In genomic region chrX:46574941-46575381, GRCh38 we compare ENCODE assay signal across 8 cellular contexts. TPM values are rescaled to one million over a fixed set of nuclear protein-coding genes. Genes with fewer than 3 reads are reported as not detected.
DNase-seq lines count a peak whose midpoint lies in the region; ATAC-seq, FAIRE-seq and TF ChIP-seq lines count a peak whose summit lies in the region.

No MANE protein-coding gene starts in this region.

- H3K36me3 ChIP-seq in endodermal cell (ENCODE audit: control insufficient read depth, insufficient read depth, low read length) = no peaks in the 10 kb centered on the region

- H3K4me3 Mint-ChIP-seq in activated B cell treated with CpG ODN at 0.5 μM for 24 hours = peak overlapping the region; percentile 85
- H3K4me3 Mint-ChIP-seq in endodermal cell = peak overlapping the region; percentile 58
- H3K4me3 Mint-ChIP-seq in naive thymus-derived CD8-positive, alpha-beta T cell = peak overlapping the region in 3 of 10 donors; percentile 14 to 76 (median 22)

- FAIRE-seq in GM19239 (lab: Jason Lieb, UNC) = no peak

- intact Hi-C loops in activated B cell treated with CpG ODN at 0.5 μM for 24 hours (cut with micrococcal nuclease) = loop anchor here (5.0 kb wide), 4 partner anchors 52 to 392 kb away; partner anchors contain the start of gene SLC9A7

- H3K9ac ChIP-seq in endodermal cell (ENCODE audit: extremely low read depth, low read length, poor library complexity, severe bottlenecking) = no peak overlapping the region

- H3K27ac Mint-ChIP-seq in activated B cell treated with CpG ODN at 0.5 μM for 24 hours (no peak overlapping the region), endodermal cell (no peak overlapping the region)
- no peak overlapping the region for H3K27ac Mint-ChIP-seq in naive thymus-derived CD8-positive, alpha-beta T cell

- H3K27me3 Mint-ChIP-seq in activated B cell treated with CpG ODN at 0.5 μM for 24 hours (no peaks in the 10 kb centered on the region), endodermal cell (ENCODE audit: insufficient read depth) (peaks cover 13% of the 10 kb centered on the region)
- H3K27me3 Mint-ChIP-seq in naive thymus-derived CD8-positive, alpha-beta T cell = peaks cover 0 to 17% (median 4%) of the 10 kb centered on the region in 5 donors

- H3K9me3 Mint-ChIP-seq in activated B cell treated with CpG ODN at 0.5 μM for 24 hours (no peaks in the 10 kb centered on the region), endodermal cell (peaks cover 57% of the 10 kb centered on the region)
- H3K9me3 Mint-ChIP-seq in naive thymus-derived CD8-positive, alpha-beta T cell = peaks cover 0 to 2% (median 0%) of the 10 kb centered on the region in 9 donors

- peak overlapping the region; percentile 83 for H3K4me3 ChIP-seq in GM12864 (ENCODE audit: low read depth, low read length)
- peak overlapping the region; percentile 57 for H3K4me3 ChIP-seq in HL-60 (replicated peaks; ENCODE audit: insufficient read depth, low read length)
- peak overlapping the region; percentile 66 for H3K4me3 ChIP-seq in endodermal cell (ENCODE audit: low read length)

- CTCF ChIA-PET in activated B cell treated with CpG ODN at 0.5 μM for 24 hours (lab: Charles Lee) = no interaction called here

- POLR2A ChIA-PET in activated B cell treated with CpG ODN at 0.5 μM for 24 hours (lab: Charles Lee) = no interaction called here
- POLR2A ChIA-PET in naive thymus-derived CD8-positive, alpha-beta T cell (lab: Charles Lee) = no interaction called here

- H3K4me1 Mint-ChIP-seq in activated B cell treated with CpG ODN at 0.5 μM for 24 hours = peaks cover 52% of the 10 kb centered on the region
- peaks cover 20% of the 10 kb centered on the region for H3K4me1 Mint-ChIP-seq in endodermal cell
- H3K4me1 Mint-ChIP-seq in naive thymus-derived CD8-positive, alpha-beta T cell = peaks cover 2 to 41% (median 27%) of the 10 kb centered on the region in 4 donors

- H3K4me1 ChIP-seq in endodermal cell (ENCODE audit: control insufficient read depth, insufficient read depth, low read length) = no peaks in the 10 kb centered on the region

- no peaks in the 10 kb centered on the region for H3K9me3 ChIP-seq in endodermal cell (ENCODE audit: control insufficient read depth, low read length)

- H3K36me3 Mint-ChIP-seq in activated B cell treated with CpG ODN at 0.5 μM for 24 hours (ENCODE audit: low read depth) = peaks cover 26% of the 10 kb centered on the region
- peaks cover 2% of the 10 kb centered on the region for H3K36me3 Mint-ChIP-seq in endodermal cell (ENCODE audit: low read depth)
- H3K36me3 Mint-ChIP-seq in naive thymus-derived CD8-positive, alpha-beta T cell = peaks cover 0 to 4% (median 0%) of the 10 kb centered on the region in 3 donors

- TF ChIP-seq CTCF in GM12864 (IDR thresholded peaks at IDR 0.05; ENCODE audit: low read depth, low read length, missing control alignments) = no peak
- no peak for TF ChIP-seq CTCF in HL-60 (IDR thresholded peaks at IDR 0.05; ENCODE audit: insufficient read depth, low read length)
- TF ChIP-seq CTCF in activated B cell treated with CpG ODN at 0.5 μM for 24 hours (IDR thresholded peaks at IDR 0.05) = no peak
- no peak for TF ChIP-seq CTCF in endodermal cell (conservative IDR thresholded peaks at IDR 0.05)

- ATAC-seq in activated B cell treated with CpG ODN at 0.5 μM for 24 hours (ENCODE audit: low read depth) (peak; percentile 7), GM21423 (IDR thresholded peaks at IDR 0.05; ENCODE audit: unreplicated experiment) (no peak), HG03571 (IDR thresholded peaks at IDR 0.05; ENCODE audit: unreplicated experiment) (no peak)
- ATAC-seq in naive thymus-derived CD8-positive, alpha-beta T cell = peak; percentile 23 to 29

- DNase-seq in GM12864 (ENCODE audit: low read depth) (no peak), HL-60 (ENCODE audit: low read depth in 1 of 2, low spot score in 1 of 2) (peak in 1 of 2 experiments; percentile 14), activated B cell treated with CpG ODN at 0.5 μM for 24 hours (peak; percentile 30), endodermal cell (peak; percentile 62), GM19239 (ENCODE audit: insufficient read length, low spot score) (no peak)
- peak in 6 of 10 donors; percentile 3 to 24 (median 13) for DNase-seq in naive thymus-derived CD8-positive, alpha-beta T cell

- H3K27me3 ChIP-seq in HL-60 (ENCODE audit: insufficient read depth, poor library complexity, severe bottlenecking) (no peaks in the 10 kb centered on the region), endodermal cell (ENCODE audit: control insufficient read depth, insufficient read depth, low read length, poor library complexity, severe bottlenecking) (peaks cover 9% of the 10 kb centered on the region)

- no peak overlapping the region for H3K27ac ChIP-seq in HL-60 (replicated peaks)
- H3K27ac ChIP-seq in endodermal cell (ENCODE audit: low read depth, low read length) = no peak overlapping the region

- WGBS in endodermal cell (ENCODE audit: insufficient coverage in 1 of 2, insufficient read length in 1 of 2), 2 experiments = 0% methylated on average over 66 of the region's 66 CpGs; no CpG with 5 or more reads in 1 of the 2 experiments

RNA-seq across cellular contexts. Expression of gene CHST7, which starts 1.4 kb away (rescaled TPM):
- 6.3 and 7.5 TPM in 2 replicates for total RNA-seq in activated B cell treated with CpG ODN at 0.5 μM for 24 hours
- total RNA-seq in endodermal cell = 1 to 10 TPM; 1.6 to 4.2 TPM
- 1.7 TPM for polyA plus RNA-seq in endodermal cell (2013, experiment 1 of 2)
- 2.2 TPM for polyA plus RNA-seq in endodermal cell (2013, experiment 2 of 2)
- total RNA-seq in naive thymus-derived CD8-positive, alpha-beta T cell = under 1 TPM; 0.52 to 0.74 TPM
- 1 to 10 TPM in 1 of 3 donors, under 1 TPM in 2; 0.11 to 1.1 (median 0.60) TPM for polyA plus RNA-seq in naive thymus-derived CD8-positive, alpha-beta T cell

RNA-seq across cellular contexts. Expression of gene ZNF674, which starts 29.7 kb away (rescaled TPM):
- total RNA-seq in activated B cell treated with CpG ODN at 0.5 μM for 24 hours (1.6 and 2.3 TPM in 2 replicates), endodermal cell (1 to 10 TPM; 4.4 to 4.6 TPM)
- polyA plus RNA-seq in endodermal cell (2013, experiment 1 of 2) = 3.4 TPM
- 3.5 TPM for polyA plus RNA-seq in endodermal cell (2013, experiment 2 of 2)
- total RNA-seq in naive thymus-derived CD8-positive, alpha-beta T cell = 1 to 10 TPM; 4.4 to 6.0 TPM
- polyA plus RNA-seq in naive thymus-derived CD8-positive, alpha-beta T cell = under 1 TPM in 2 of 3 donors, not detected in 1; 0.36 to 0.79 TPM

Comparison
In these comparisons a context has a peak if more than half of its experiments do, and no peak if none do; other contexts are left out.
1. DNase-seq: peak in activated B cell treated with CpG ODN at 0.5 μM for 24 hours (single experiment), endodermal cell (single experiment) and naive thymus-derived CD8-positive, alpha-beta T cell (6 of 10); none in GM12864 (single experiment) and GM19239 (single experiment).
2. ATAC-seq: peak in activated B cell treated with CpG ODN at 0.5 μM for 24 hours (single experiment) and naive thymus-derived CD8-positive, alpha-beta T cell (2 of 2); none in GM21423 (single experiment) and HG03571 (single experiment).
3. Peak in every context shown above with its lines, with median percentiles within 50 percentile points of each other: H3K4me3 ChIP-seq.